ENCODE assay signal across 35 cellular contexts in genomic region chr3:134896696-134897095, GRCh38.
"Had no signal": no experiment of that assay in that cellular context is flagged by ENCODE, and none has a peak within 500 bp of the region (broad histone marks: within the 10 kb centered on the region; RNA-seq: fewer than 3 reads in every experiment).

No MANE protein-coding gene starts in this region.

- H3K36me3 ChIP-seq: ascending aorta, breast epithelium, cardiac muscle cell, esophagus muscularis mucosa, gastrocnemius medialis, heart left ventricle had no signal

- H3K27me3 ChIP-seq: ascending aorta, breast epithelium, dorsolateral prefrontal cortex, esophagus muscularis mucosa, foreskin keratinocyte, gastrocnemius medialis, heart left ventricle had no signal

- H3K9me3 ChIP-seq: ascending aorta, breast epithelium, gastrocnemius medialis had no signal

- H3K4me3 Mint-ChIP-seq: activated CD4-positive, alpha-beta memory T cell treated with anti-CD3 and anti-CD28 coated beads, Interleukin-2, amount 10 ng/mL, durations not matched to agents 7 days and 5 days; activated CD4-positive, alpha-beta T cell treated with anti-CD3 and anti-CD28 coated beads, Interleukin-2, amount 10 ng/mL, durations not matched to agents 7 days and 5 days; activated naive CD8-positive, alpha-beta T cell; activated T-cell treated with anti-CD3 and anti-CD28 coated beads, Interleukin-2, amount 50 U/mL, for 24 hours; activated T-cell treated with anti-CD3 and anti-CD28 coated beads, Interleukin-2, amount 50 U/mL, for 72 hours; brain; dendritic cell treated with granulocyte-macrophage colony-stimulating factor and Interleukin-4, amounts not matched to agents 40 ng/mL and 50 ng/mL, for 4 days; T-helper 17 cell; T-helper 2 cell treated with Interferon-gamma antibody and Interleukin-4, amounts not matched to agents 5 μg/mL and 100 μg/mL, for 36 hours had no signal

- H3K4me3 ChIP-seq: ascending aorta, breast epithelium, cardiac muscle cell, coronary artery, dorsolateral prefrontal cortex, esophagus muscularis mucosa, gastrocnemius medialis, heart left ventricle had no signal

- H3K36me3 Mint-ChIP-seq: activated naive CD8-positive, alpha-beta T cell had no signal

- H3K9me3 Mint-ChIP-seq: activated CD4-positive, alpha-beta memory T cell treated with anti-CD3 and anti-CD28 coated beads, Interleukin-2, amount 10 ng/mL, durations not matched to agents 7 days and 5 days; activated CD4-positive, alpha-beta T cell treated with anti-CD3 and anti-CD28 coated beads, Interleukin-2, amount 10 ng/mL, durations not matched to agents 7 days and 5 days; activated T-cell treated with anti-CD3 and anti-CD28 coated beads, Interleukin-2, amount 50 U/mL, for 24 hours; dendritic cell treated with granulocyte-macrophage colony-stimulating factor and Interleukin-4, amounts not matched to agents 40 ng/mL and 50 ng/mL, for 4 days; T-helper 2 cell treated with Interferon-gamma antibody and Interleukin-4, amounts not matched to agents 5 μg/mL and 100 μg/mL, for 36 hours had no signal

- H3K27ac Mint-ChIP-seq: activated CD4-positive, alpha-beta memory T cell treated with anti-CD3 and anti-CD28 coated beads, Interleukin-2, amount 10 ng/mL, durations not matched to agents 7 days and 5 days; activated CD4-positive, alpha-beta T cell treated with anti-CD3 and anti-CD28 coated beads, Interleukin-2, amount 10 ng/mL, durations not matched to agents 7 days and 5 days; activated naive CD8-positive, alpha-beta T cell; activated T-cell treated with anti-CD3 and anti-CD28 coated beads, Interleukin-2, amount 50 U/mL, for 24 hours; activated T-cell treated with anti-CD3 and anti-CD28 coated beads, Interleukin-2, amount 50 U/mL, for 72 hours; brain; dendritic cell treated with granulocyte-macrophage colony-stimulating factor and Interleukin-4, amounts not matched to agents 40 ng/mL and 50 ng/mL, for 4 days; T-helper 17 cell; T-helper 2 cell treated with Interferon-gamma antibody and Interleukin-4, amounts not matched to agents 5 μg/mL and 100 μg/mL, for 36 hours had no signal

- H3K27ac ChIP-seq: ascending aorta, breast epithelium, cardiac muscle cell, coronary artery, esophagus muscularis mucosa, foreskin keratinocyte, gastrocnemius medialis, heart left ventricle had no signal

- DNase-seq: activated CD4-positive, alpha-beta memory T cell treated with anti-CD3 and anti-CD28 coated beads, Interleukin-2, amount 10 ng/mL, durations not matched to agents 7 days and 5 days; activated CD4-positive, alpha-beta T cell treated with anti-CD3 and anti-CD28 coated beads for 4 hours; activated CD4-positive, alpha-beta T cell treated with anti-CD3 and anti-CD28 coated beads, Interleukin-2, amount 10 ng/mL, durations not matched to agents 7 days and 5 days; activated CD4-positive, alpha-beta T cell treated with anti-CD3 and anti-CD28 coated beads, Interleukin-2, amount 50 U/mL, for 4 hours; activated CD4-positive, CD25-positive, alpha-beta regulatory T cell; activated CD4-positive, CD25-positive, alpha-beta regulatory T cell treated with anti-CD3 and anti-CD28 coated beads, Interleukin-2, amount 50 U/mL, for 72 hours; activated CD8-positive, alpha-beta memory T cell treated with anti-CD3 and anti-CD28 coated beads, Interleukin-2, amount 50 U/mL, for 48 hours; activated gamma-delta T cell; activated naive CD4-positive, alpha-beta T cell; activated naive CD4-positive, alpha-beta T cell treated with anti-CD3 and anti-CD28 coated beads, Interleukin-2, amount 50 U/mL, for 16 hours; activated T-cell treated with anti-CD3 and anti-CD28 coated beads for 4 hours; activated T-cell treated with anti-CD3 and anti-CD28 coated beads, Interleukin-2, amount 50 U/mL, for 24 hours; activated T-cell treated with anti-CD3 and anti-CD28 coated beads, Interleukin-2, amount 50 U/mL, for 72 hours; amniotic stem cell; central memory CD4-positive, alpha-beta T cell; dorsolateral prefrontal cortex; effector memory CD4-positive, alpha-beta T cell; erythroblast; foreskin keratinocyte; gastrocnemius medialis; glutamatergic neuron; heart left ventricle; SW 1271; T-helper 1 cell; T-helper 17 cell; T1000 had no signal

- H3K27me3 Mint-ChIP-seq: activated naive CD8-positive, alpha-beta T cell; brain had no signal

- H3K4me1 ChIP-seq: ascending aorta, breast epithelium, esophagus muscularis mucosa, foreskin keratinocyte, gastrocnemius medialis, heart left ventricle had no signal

- H3K4me1 Mint-ChIP-seq: activated CD4-positive, alpha-beta memory T cell treated with anti-CD3 and anti-CD28 coated beads, Interleukin-2, amount 10 ng/mL, durations not matched to agents 7 days and 5 days; activated CD4-positive, alpha-beta T cell treated with anti-CD3 and anti-CD28 coated beads, Interleukin-2, amount 10 ng/mL, durations not matched to agents 7 days and 5 days; T-helper 17 cell had no signal
